ENCODE assay signal across 16 cellular contexts in genomic region chr2:54370405-54371104, GRCh38.
DNase-seq lines count a peak whose midpoint lies in the region; ATAC-seq and TF ChIP-seq lines count a peak whose summit lies in the region.
"Had no signal": no experiment of that assay in that cellular context is flagged by ENCODE, and none has a peak within 500 bp of the region (broad histone marks: within the 10 kb centered on the region; RNA-seq: fewer than 3 reads in every experiment).

No MANE protein-coding gene starts in this region.

- 51 to 63% methylated on average over 2 to 7 of the region's 7 CpGs for WGBS in esophagus squamous epithelium, 2 donors

- TF ChIP-seq CTCF in esophagus squamous epithelium (IDR thresholded peaks at IDR 0.05) (no peak), lower lobe of right lung (IDR thresholded peaks at IDR 0.05) (no peak), thoracic aorta (IDR thresholded peaks at IDR 0.05) (no peak)

- ATAC-seq in lower lobe of right lung (peak in 1 of 2 donors; percentile 33), thoracic aorta (ENCODE audit: insufficient number of reproducible peaks, low FRiP score, low read depth) (no peak), HG03460 (IDR thresholded peaks at IDR 0.05; ENCODE audit: unreplicated experiment) (no peak), HG03469 (IDR thresholded peaks at IDR 0.05; ENCODE audit: unreplicated experiment) (no peak)
- ATAC-seq: K562, natural killer cell had no signal

- no peak for TF ChIP-seq POLR2A in esophagus squamous epithelium (IDR thresholded peaks at IDR 0.05)

- H3K4me1 ChIP-seq in esophagus squamous epithelium (peaks cover 0 to 19% (median 6%) of the 10 kb centered on the region in 3 donors), lower lobe of right lung (peaks cover 16% of the 10 kb centered on the region), thoracic aorta (ENCODE audit: control insufficient read depth in 1 of 2, low read depth in 2 of 2) (peaks cover 12 to 13% of the 10 kb centered on the region in 2 donors)

- H3K27ac ChIP-seq in esophagus squamous epithelium (peak overlapping the region in 3 of 4 donors; percentile 24 to 54 (median 42)), lower lobe of right lung (peak overlapping the region; percentile 50), thoracic aorta (peak overlapping the region; percentile 14 to 64)
- H3K27ac ChIP-seq: brain microvascular endothelial cell had no signal

- intact Hi-C loops in esophagus squamous epithelium (cut with DNase I): no loop called here
- intact Hi-C loops in lower lobe of right lung (cut with DNase I): no loop called here

- DNase-seq in HT-29 (ENCODE audit: low spot score) (peak; percentile 22), esophagus squamous epithelium (lab: John Stamatoyannopoulos, UW) (no peak), lower lobe of right lung (no peak), thoracic aorta (ENCODE audit: low spot score) (no peak), NCI-H2196 treated with DMSO at 0.1 percent for 48 hours (lab: John Stamatoyannopoulos, UW; ENCODE audit: unreplicated experiment) (no peak), AML-193 (lab: John Stamatoyannopoulos, UW) (no peak)
- DNase-seq: activated gamma-delta T cell treated with Interleukin-2 at 50 U/mL for 16 hours; brain microvascular endothelial cell; hypothalamus; natural killer cell; NCI-H1105; NCI-H226; stimulated activated CD4-positive, alpha-beta T cell treated with anti-CD3 and anti-CD28 coated beads, Interleukin-4, amount 100 ng/mL, for 1 hour had no signal

- H3K36me3 ChIP-seq in esophagus squamous epithelium: no peaks in the 10 kb centered on the region
- no peaks in the 10 kb centered on the region for H3K36me3 ChIP-seq in lower lobe of right lung
- no peaks in the 10 kb centered on the region for H3K36me3 ChIP-seq in thoracic aorta
- H3K36me3 ChIP-seq: brain microvascular endothelial cell had no signal

- H3K4me3 ChIP-seq in esophagus squamous epithelium (no peak overlapping the region), lower lobe of right lung (no peak overlapping the region), thoracic aorta (peak overlapping the region; percentile 15)
- H3K4me3 ChIP-seq: K562 had no signal

- peaks cover 0 to 17% (median 5%) of the 10 kb centered on the region in 3 donors for H3K9me3 ChIP-seq in esophagus squamous epithelium
- H3K9me3 ChIP-seq in lower lobe of right lung: peaks cover 6% of the 10 kb centered on the region
- peaks cover 4% of the 10 kb centered on the region for H3K9me3 ChIP-seq in thoracic aorta

- no peaks in the 10 kb centered on the region for H3K27me3 ChIP-seq in esophagus squamous epithelium
- no peaks in the 10 kb centered on the region for H3K27me3 ChIP-seq in lower lobe of right lung (ENCODE audit: low read depth)
- no peaks in the 10 kb centered on the region for H3K27me3 ChIP-seq in thoracic aorta (replicated peaks; ENCODE audit: insufficient read depth)
- H3K27me3 ChIP-seq: brain microvascular endothelial cell had no signal
